Comparison of ENCODE assay signal across 16 cellular contexts in the genomic region with DNA sequence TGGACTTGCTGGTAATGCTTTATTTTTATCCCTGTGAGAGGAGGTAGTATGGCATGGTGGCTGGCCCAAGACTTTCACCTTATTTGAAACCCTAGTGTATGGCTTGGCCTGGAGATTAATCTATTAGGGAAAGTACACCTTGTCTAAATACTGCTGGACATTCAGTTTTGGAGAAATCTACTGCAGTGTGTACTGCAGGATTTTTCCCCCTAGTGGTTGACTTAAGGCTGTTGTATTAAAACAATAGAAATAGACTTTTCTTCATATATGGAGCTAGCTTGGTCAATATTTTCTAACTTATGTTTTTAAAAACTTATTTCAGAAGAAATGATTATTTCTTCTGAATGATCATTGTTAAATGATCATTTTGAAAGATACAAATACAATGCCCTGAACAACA. TPM values are rescaled to one million over a fixed set of nuclear protein-coding genes. Genes with fewer than 3 reads are reported as not detected.
A peak's percentile ranks its signal among the peaks of the same experiment; 100 is the strongest.
DNase-seq lines count a peak whose midpoint lies in the region; ATAC-seq, FAIRE-seq and TF ChIP-seq lines count a peak whose summit lies in the region.
"Had no signal": no experiment of that assay in that cellular context is flagged by ENCODE, and none has a peak within 500 bp of the region (broad histone marks: within the 10 kb centered on the region; RNA-seq: fewer than 3 reads in every experiment).

No MANE protein-coding gene starts in this region.

- no peak for TF ChIP-seq EP300 in sigmoid colon (IDR thresholded peaks at IDR 0.05)

- H3K36me3 Mint-ChIP-seq in nephron (ENCODE audit: low read depth), result no peaks in the 10 kb centered on the region

- H3K27ac ChIP-seq in body of pancreas, result no peak overlapping the region
- H3K27ac ChIP-seq in sigmoid colon, result peak overlapping the region in 1 of 4 donors; percentile 63
- H3K27ac ChIP-seq: SJSA1, transverse colon had no signal

- TF ChIP-seq CTCF in D721Med (IDR thresholded peaks at IDR 0.05; ENCODE audit: insufficient read depth, missing control alignments), result peak; percentile 40
- TF ChIP-seq CTCF in LNCAP (IDR thresholded peaks at IDR 0.05), result peak; percentile 50; the same call in 1 of the 2 replicates
- TF ChIP-seq CTCF in body of pancreas (IDR thresholded peaks at IDR 0.05), result peak in 4 of 7 experiments; percentile 9 to 27 (median 12)
- TF ChIP-seq CTCF in nephron (IDR thresholded peaks at IDR 0.05; ENCODE audit: unreplicated experiment in 3 of 3), result peak; percentile 28 to 44 (median 39)
- peak in 1 of 4 experiments; percentile 34 for TF ChIP-seq CTCF in sigmoid colon (IDR thresholded peaks at IDR 0.05)

- H3K4me3 ChIP-seq in body of pancreas, result no peak overlapping the region
- H3K4me3 ChIP-seq in sigmoid colon, result no peak overlapping the region
- H3K4me3 ChIP-seq: SJSA1, transverse colon had no signal

- peaks cover 6% of the 10 kb centered on the region for H3K4me1 Mint-ChIP-seq in nephron

- no peaks in the 10 kb centered on the region for H3K27me3 ChIP-seq in body of pancreas
- no peaks in the 10 kb centered on the region for H3K27me3 ChIP-seq in sigmoid colon
- H3K27me3 ChIP-seq: SJSA1, transverse colon had no signal

- H3K4me1 ChIP-seq in body of pancreas (no peaks in the 10 kb centered on the region), sigmoid colon (peaks cover 0 to 5% (median 0%) of the 10 kb centered on the region in 4 donors)
- H3K4me1 ChIP-seq: SJSA1 had no signal

- DNase-seq in D721Med (ENCODE audit: insufficient read length, low spot score), result no peak
- DNase-seq in body of pancreas, result no peak
- DNase-seq in erythroblast (lab: John Stamatoyannopoulos, UW), result no peak
- DNase-seq in sigmoid colon, result no peak
- no peak for DNase-seq in GDM1 (lab: John Stamatoyannopoulos, UW)
- DNase-seq: activated CD4-positive, alpha-beta T cell treated with anti-CD3 and anti-CD28 coated beads for 48 hours; activated gamma-delta T cell treated with Interleukin-2 at 50 U/mL for 16 hours; EL; hippocampal formation; IMR-90; retina; transverse colon had no signal

- TF ChIP-seq POLR2A in body of pancreas (IDR thresholded peaks at IDR 0.05) (no peak), erythroblast (IDR thresholded peaks at IDR 0.05; ENCODE audit: low read length) (no peak), sigmoid colon (IDR thresholded peaks at IDR 0.05) (no peak)

- no peak overlapping the region for H3K27ac Mint-ChIP-seq in nephron

- no peaks in the 10 kb centered on the region for H3K9me3 Mint-ChIP-seq in nephron

- ATAC-seq in body of pancreas, result no peak
- ATAC-seq in HG03460 (IDR thresholded peaks at IDR 0.05; ENCODE audit: unreplicated experiment), result no peak

- H3K27me3 Mint-ChIP-seq in nephron (ENCODE audit: low read depth), result peaks cover 4% of the 10 kb centered on the region

- H3K36me3 ChIP-seq in body of pancreas (replicated peaks in 1 of 2; ENCODE audit: insufficient read depth in 1 of 2, low read depth in 2 of 2), result no peaks in the 10 kb centered on the region
- no peaks in the 10 kb centered on the region for H3K36me3 ChIP-seq in sigmoid colon
- H3K36me3 ChIP-seq: SJSA1, transverse colon had no signal

- H3K9me3 ChIP-seq in body of pancreas (no peaks in the 10 kb centered on the region), sigmoid colon (no peaks in the 10 kb centered on the region)
- H3K9me3 ChIP-seq: SJSA1, transverse colon had no signal

- FAIRE-seq in D721Med (lab: Jason Lieb, UNC), result no peak

- no peak overlapping the region for H3K4me3 Mint-ChIP-seq in nephron

- intact Hi-C loops in body of pancreas (cut with DNase I) (no loop called here), sigmoid colon (cut with DNase I) (no loop called here)

RNA-seq across cellular contexts. Expression of gene SLITRK3, which starts 13.9 kb away (rescaled TPM):
- total RNA-seq in body of pancreas, result not detected
- 10 to 100 TPM in 1 of 4 donors, 1 to 10 TPM in 3; 4.1 to 12.5 (median 6.0) TPM for total RNA-seq in sigmoid colon
- polyA plus RNA-seq in sigmoid colon, result under 1 TPM in 1 of 3 donors, not detected in 2; 0.66 TPM
- total RNA-seq: IMR-90, SJSA1 had no signal
- polyA plus RNA-seq: IMR-90 had no signal

Comparison
In these comparisons a context has a peak if more than half of its experiments do, and no peak if none do; other contexts are left out.
1. RNA of gene SLITRK3, which starts 13.9 kb away (total RNA-seq): 4.1 to 12.5 TPM in sigmoid colon; not detected in body of pancreas; every median in the first group is over 4 times any median in the second.